ENCODE assay signal across 8 cellular contexts in genomic region chr22:19970479-19971275, GRCh38. TPM values are rescaled to one million over a fixed set of nuclear protein-coding genes. Genes with fewer than 3 reads are reported as not detected.
A peak's percentile ranks its signal among the peaks of the same experiment; 100 is the strongest.
DNase-seq lines count a peak whose midpoint lies in the region; ATAC-seq, FAIRE-seq and TF ChIP-seq lines count a peak whose summit lies in the region.

No MANE protein-coding gene starts in this region.

- in situ Hi-C loops in KBM-7 (cut with MboI; ENCODE audit: low pct_unique_long_range_greater_than_20kb, low sequenced_read_pairs), result no loop called here
- in situ Hi-C loops in K562 (cut with MboI), result loop anchor here (5.0 kb wide), 3 partner anchors 42 to 157 kb away; no protein-coding TSS in a partner anchor

- peak; percentile 59 for TF ChIP-seq POLR2A in K562 (conservative IDR thresholded peaks at IDR 0.05)

- H3K9me1 ChIP-seq in K562 (ENCODE audit: control insufficient read depth, insufficient read depth, low read length), result peaks cover 17% of the 10 kb centered on the region

- peaks cover 69% of the 10 kb centered on the region; the same call in 2 of the 3 replicates for H3K36me3 ChIP-seq in K562 (ENCODE audit: control insufficient read depth, insufficient read depth, low read length)

- peak; percentile 28; the same call in 1 of the 2 replicates for TF ChIP-seq EP300 in K562 (IDR thresholded peaks at IDR 0.05; ENCODE audit: low read length)

- ATAC-seq in K562, result peak; percentile 78
- no peak for ATAC-seq in HG03520 (IDR thresholded peaks at IDR 0.05; ENCODE audit: unreplicated experiment)

- H3K4me3 ChIP-seq in K562, result no peak overlapping the region

- H2AFZ ChIP-seq in K562 (ENCODE audit: low read depth, low read length), result no peak overlapping the region

- peaks cover 18 to 79% of the 10 kb centered on the region in 2 experiments for H3K4me1 ChIP-seq in K562 (replicated peaks in 1 of 2; ENCODE audit: control insufficient read depth in 2 of 2, insufficient read depth in 2 of 2, low read length in 2 of 2)

- intact Hi-C loops in K562 (cut with micrococcal nuclease), result loop anchor here (1.0 to 10.0 kb wide), 6 partner anchors 43 to 324 kb away; no protein-coding TSS in a partner anchor

- no peak overlapping the region for H3K27ac ChIP-seq in K562 (ENCODE audit: extremely low read depth, low read depth, low read length)

- H3K27me3 ChIP-seq in K562 (ENCODE audit: control insufficient read depth in 2 of 2, insufficient read depth in 2 of 2, low read length in 2 of 2), result no peaks in the 10 kb centered on the region

- peak; percentile 89 for FAIRE-seq in K562 (lab: Jason Lieb, UNC)

- DNase-seq in EH (ENCODE audit: low read depth) (peak; percentile 58), KBM-7 (peak; percentile 72), UCSD-AML1 (lab: John Stamatoyannopoulos, UW; ENCODE audit: unreplicated experiment) (peak; percentile 72), K562 (ENCODE audit: extremely low read depth in 1 of 4, low spot score in 3 of 4) (peak; percentile 96 to 99 (median 98)), inferior parietal cortex (ENCODE audit: extremely low spot score) (peak; percentile 75), amniotic stem cell (lab: John Stamatoyannopoulos, UW) (no peak)
- peak; percentile 58 to 72 (median 70) for DNase-seq in stimulated activated CD4-positive, alpha-beta T cell treated with anti-CD3 and anti-CD28 coated beads, Interleukin-1b, Interleukin-23, amount 100 ng/mL, for 24 hours (ENCODE audit: low read depth in 4 of 4, low spot score in 1 of 4)

- POLR2A ChIA-PET in K562 (lab: Yijun Ruan, JAX), result interaction anchor here (0.6 to 13.7 kb wide), 27 partner anchors 9 to 798 kb away, joined by 3 to 115 read pairs (median 4); partner anchors contain the start of genes RANBP1, TANGO2 and TRMT2A

- H3K9ac ChIP-seq in K562 (ENCODE audit: insufficient read depth in 1 of 2, low read depth in 2 of 2, low read length in 2 of 2), result peak overlapping the region in 1 of 2 experiments; percentile 59; a peak in 2 of 4 replicates

- CTCF ChIA-PET in K562 (lab: Yijun Ruan, JAX; ENCODE audit: low intra/inter-chr PET ratio), result interaction anchor here (0.5 to 4.2 kb wide), 15 partner anchors 42 to 346 kb away, joined by 3 to 109 read pairs (median 5); partner anchors contain the start of genes ARVCF and ZDHHC8

- TF ChIP-seq RAD21 in K562 (CRISPR knock-in tag; conservative IDR thresholded peaks at IDR 0.05 in 1 of 2, IDR thresholded peaks at IDR 0.05 in 1 of 2), result peak; percentile 100

- no TSS peak for BruUV-seq in K562 (replicated peaks; lab: Mats Ljungman, UMichigan)

- H3K9me3 ChIP-seq in K562 (replicated peaks; ENCODE audit: control insufficient read depth, insufficient read depth, low read depth, low read length), result no peaks in the 10 kb centered on the region

- WGBS in K562 (ENCODE audit: insufficient coverage, low coverage, missing lambda C conversion rate), result 51% methylated on average over 24 of the region's 25 CpGs

- no peaks in the 10 kb centered on the region for H3K79me2 ChIP-seq in K562 (ENCODE audit: control insufficient read depth, insufficient read depth, low read length)

- peak; percentile 98 to 100 (median 99) for TF ChIP-seq CTCF in K562 (IDR thresholded peaks at IDR 0.05 in 2 of 3, conservative IDR thresholded peaks at IDR 0.05 in 1 of 3; ENCODE audit: insufficient read depth in 2 of 3, low read depth in 1 of 3, low read length in 3 of 3)

- H3K4me2 ChIP-seq in K562 (ENCODE audit: insufficient read depth, low read length), result no peak overlapping the region

- H4K20me1 ChIP-seq in K562 (replicated peaks; ENCODE audit: control insufficient read depth, insufficient read depth, low read length), result peaks cover 55% of the 10 kb centered on the region

TF ChIP-seq in K562, 482 proteins besides CTCF, POLR2A, EP300 and RAD21 (continues in another document):
- TF ChIP-seq RHOXF2B (CRISPR knock-in tag; conservative IDR thresholded peaks at IDR 0.05) (peak; percentile 75; the same call in 1 of the 2 replicates), TEAD2 (tag; IDR thresholded peaks at IDR 0.05) (no peak), MTA1 (IDR thresholded peaks at IDR 0.05; ENCODE audit: borderline replicate concordance) (peak; percentile 36; the same call in 1 of the 2 replicates)

RNA-seq across cellular contexts. Expression of gene TXNRD2, which starts 29.1 kb away (rescaled TPM):
- total RNA-seq in K562 (2011; cell fraction: chromatin; rRNA removed; ENCODE audit: low replicate concordance), result 156 and 367 TPM in 2 replicates
- 176 and 216 TPM in 2 replicates for total RNA-seq in K562 (2011; cell fraction: nucleolus; rRNA removed)
- 160 and 165 TPM in 2 replicates for total RNA-seq in K562 (2011; cell fraction: nucleoplasm; rRNA removed)
- total RNA-seq in K562 (2014; rRNA removed) (49.4 and 60.7 TPM in 2 replicates), K562 (2014; rRNA removed; fragmentation: Illumina TruSeq; extraction: Trizol) (25.1 and 32.6 TPM in 2 replicates), K562 (2015; rRNA removed; fragmentation: Illumina TruSeq; extraction: Trizol) (45.9 and 50.4 TPM in 2 replicates), K562 (2021) (78.2 and 80.2 TPM in 2 replicates)
- polyA plus RNA-seq in K562 (2011; rRNA removed) (50.2 and 93.6 TPM in 2 replicates), K562 (2014; fragmentation: Illumina TruSeq; extraction: Trizol) (45.0 and 66.1 TPM in 2 replicates), K562 (2014; fragmentation: Nextera tagmentation; extraction: Ambion mirVana) (1 to 10 TPM; 3.3 to 4.4 TPM), K562 (2014; rRNA removed) (52.5 and 57.0 TPM in 2 replicates)
- 84.2 and 98.0 TPM in 2 replicates for polyA plus RNA-seq in K562 (2011; cell fraction: cytosol; rRNA removed)
- 148 and 181 TPM in 2 replicates for polyA plus RNA-seq in K562 (2011; cell fraction: nucleus; rRNA removed)
- 83.1 and 83.5 TPM in 2 replicates for polyA plus RNA-seq in K562 (2012)
- polyA minus RNA-seq in K562 (2011; rRNA and poly(A)+ RNA removed), result 44.4 and 47.5 TPM in 2 replicates
- polyA minus RNA-seq in K562 (2011; cell fraction: cytosol; rRNA and poly(A)+ RNA removed), result 55.3 and 75.6 TPM in 2 replicates
- polyA minus RNA-seq in K562 (2011; cell fraction: nucleus; rRNA and poly(A)+ RNA removed), result 57.4 and 103 TPM in 2 replicates

RNA-seq across cellular contexts. Expression of gene COMT, which starts 29.1 kb away (rescaled TPM):
- 125 and 360 TPM in 2 replicates for total RNA-seq in K562 (2011; cell fraction: chromatin; rRNA removed; ENCODE audit: low replicate concordance)
- total RNA-seq in K562 (2011; cell fraction: nucleolus; rRNA removed), result 500 and 649 TPM in 2 replicates
- 301 and 358 TPM in 2 replicates for total RNA-seq in K562 (2011; cell fraction: nucleoplasm; rRNA removed)
- total RNA-seq in K562 (2014; rRNA removed) (334 and 497 TPM in 2 replicates), K562 (2014; rRNA removed; fragmentation: Illumina TruSeq; extraction: Trizol) (29.4 and 46.3 TPM in 2 replicates), K562 (2015; rRNA removed; fragmentation: Illumina TruSeq; extraction: Trizol) (155 and 156 TPM in 2 replicates), K562 (2021) (348 and 351 TPM in 2 replicates)
- polyA plus RNA-seq in K562 (2011; rRNA removed) (185 and 498 TPM in 2 replicates), K562 (2014; fragmentation: Illumina TruSeq; extraction: Trizol) (108 and 305 TPM in 2 replicates), K562 (2014; fragmentation: Nextera tagmentation; extraction: Ambion mirVana) (10 to 100 TPM; 12.5 to 39.6 TPM), K562 (2014; rRNA removed) (263 and 317 TPM in 2 replicates)
- 652 and 657 TPM in 2 replicates for polyA plus RNA-seq in K562 (2011; cell fraction: cytosol; rRNA removed)
- polyA plus RNA-seq in K562 (2011; cell fraction: nucleus; rRNA removed), result 321 and 432 TPM in 2 replicates
- polyA plus RNA-seq in K562 (2012), result 279 and 699 TPM in 2 replicates
- polyA minus RNA-seq in K562 (2011; rRNA and poly(A)+ RNA removed), result 92.9 and 123 TPM in 2 replicates
- 148 and 344 TPM in 2 replicates for polyA minus RNA-seq in K562 (2011; cell fraction: cytosol; rRNA and poly(A)+ RNA removed)
- polyA minus RNA-seq in K562 (2011; cell fraction: nucleus; rRNA and poly(A)+ RNA removed), result 63.8 and 154 TPM in 2 replicates

RNA-seq across cellular contexts. Expression of gene ARVCF, which starts 45.9 kb away (rescaled TPM):
- total RNA-seq in K562 (2011; cell fraction: chromatin; rRNA removed; ENCODE audit: low replicate concordance), result 114 and 328 TPM in 2 replicates
- 214 and 270 TPM in 2 replicates for total RNA-seq in K562 (2011; cell fraction: nucleolus; rRNA removed)
- total RNA-seq in K562 (2011; cell fraction: nucleoplasm; rRNA removed), result 106 and 131 TPM in 2 replicates
- total RNA-seq in K562 (2014; rRNA removed), result 49.3 and 54.2 TPM in 2 replicates
- total RNA-seq in K562 (2014; rRNA removed; fragmentation: Illumina TruSeq; extraction: Trizol), result 2.2 and 4.5 TPM in 2 replicates
- 13.3 and 15.6 TPM in 2 replicates for total RNA-seq in K562 (2015; rRNA removed; fragmentation: Illumina TruSeq; extraction: Trizol)
- total RNA-seq in K562 (2021), result 46.5 and 50.6 TPM in 2 replicates
- 35.2 and 71.6 TPM in 2 replicates for polyA plus RNA-seq in K562 (2011; rRNA removed)
- polyA plus RNA-seq in K562 (2011; cell fraction: cytosol; rRNA removed), result 134 and 673 TPM in 2 replicates
- polyA plus RNA-seq in K562 (2011; cell fraction: nucleus; rRNA removed), result 407 and 424 TPM in 2 replicates
- 30.0 and 31.2 TPM in 2 replicates for polyA plus RNA-seq in K562 (2012)
- polyA plus RNA-seq in K562 (2014; fragmentation: Illumina TruSeq; extraction: Trizol), result 8.0 and 15.9 TPM in 2 replicates
- polyA plus RNA-seq in K562 (2014; fragmentation: Nextera tagmentation; extraction: Ambion mirVana), result under 1 TPM; 0.03 to 0.17 TPM
- polyA plus RNA-seq in K562 (2014; rRNA removed), result 42.5 and 97.4 TPM in 2 replicates
- polyA minus RNA-seq in K562 (2011; rRNA and poly(A)+ RNA removed), result 15.1 and 15.6 TPM in 2 replicates
- polyA minus RNA-seq in K562 (2011; cell fraction: cytosol; rRNA and poly(A)+ RNA removed), result 24.6 and 52.4 TPM in 2 replicates
- 96.8 and 145 TPM in 2 replicates for polyA minus RNA-seq in K562 (2011; cell fraction: nucleus; rRNA and poly(A)+ RNA removed)

RNA-seq across cellular contexts. Expression of gene TANGO2, which starts 50.2 kb away (rescaled TPM):
- 160 and 395 TPM in 2 replicates for total RNA-seq in K562 (2011; cell fraction: chromatin; rRNA removed; ENCODE audit: low replicate concordance)
- total RNA-seq in K562 (2011; cell fraction: nucleolus; rRNA removed), result 227 and 229 TPM in 2 replicates
- 196 and 211 TPM in 2 replicates for total RNA-seq in K562 (2011; cell fraction: nucleoplasm; rRNA removed)
- total RNA-seq in K562 (2014; rRNA removed), result 70.1 and 95.8 TPM in 2 replicates
- 36.1 and 45.9 TPM in 2 replicates for total RNA-seq in K562 (2014; rRNA removed; fragmentation: Illumina TruSeq; extraction: Trizol)
- total RNA-seq in K562 (2015; rRNA removed; fragmentation: Illumina TruSeq; extraction: Trizol), result 55.8 and 57.2 TPM in 2 replicates
- total RNA-seq in K562 (2021), result 94.1 and 97.3 TPM in 2 replicates
- polyA plus RNA-seq in K562 (2011; rRNA removed), result 94.9 and 115 TPM in 2 replicates
- polyA plus RNA-seq in K562 (2011; cell fraction: cytosol; rRNA removed), result 157 and 209 TPM in 2 replicates
- polyA plus RNA-seq in K562 (2011; cell fraction: nucleus; rRNA removed), result 157 and 195 TPM in 2 replicates
- polyA plus RNA-seq in K562 (2012), result 68.2 and 73.0 TPM in 2 replicates
- polyA plus RNA-seq in K562 (2014; fragmentation: Illumina TruSeq; extraction: Trizol), result 88.3 and 89.4 TPM in 2 replicates
- 10 to 100 TPM; 15.5 to 17.5 TPM for polyA plus RNA-seq in K562 (2014; fragmentation: Nextera tagmentation; extraction: Ambion mirVana)
- 89.6 and 92.5 TPM in 2 replicates for polyA plus RNA-seq in K562 (2014; rRNA removed)
- polyA minus RNA-seq in K562 (2011; rRNA and poly(A)+ RNA removed), result 130 and 186 TPM in 2 replicates
- polyA minus RNA-seq in K562 (2011; cell fraction: cytosol; rRNA and poly(A)+ RNA removed), result 73.2 and 76.1 TPM in 2 replicates
- 63.1 and 85.0 TPM in 2 replicates for polyA minus RNA-seq in K562 (2011; cell fraction: nucleus; rRNA and poly(A)+ RNA removed)
